Comparison of ENCODE assay signal across 20 cellular contexts in the genomic region with DNA sequence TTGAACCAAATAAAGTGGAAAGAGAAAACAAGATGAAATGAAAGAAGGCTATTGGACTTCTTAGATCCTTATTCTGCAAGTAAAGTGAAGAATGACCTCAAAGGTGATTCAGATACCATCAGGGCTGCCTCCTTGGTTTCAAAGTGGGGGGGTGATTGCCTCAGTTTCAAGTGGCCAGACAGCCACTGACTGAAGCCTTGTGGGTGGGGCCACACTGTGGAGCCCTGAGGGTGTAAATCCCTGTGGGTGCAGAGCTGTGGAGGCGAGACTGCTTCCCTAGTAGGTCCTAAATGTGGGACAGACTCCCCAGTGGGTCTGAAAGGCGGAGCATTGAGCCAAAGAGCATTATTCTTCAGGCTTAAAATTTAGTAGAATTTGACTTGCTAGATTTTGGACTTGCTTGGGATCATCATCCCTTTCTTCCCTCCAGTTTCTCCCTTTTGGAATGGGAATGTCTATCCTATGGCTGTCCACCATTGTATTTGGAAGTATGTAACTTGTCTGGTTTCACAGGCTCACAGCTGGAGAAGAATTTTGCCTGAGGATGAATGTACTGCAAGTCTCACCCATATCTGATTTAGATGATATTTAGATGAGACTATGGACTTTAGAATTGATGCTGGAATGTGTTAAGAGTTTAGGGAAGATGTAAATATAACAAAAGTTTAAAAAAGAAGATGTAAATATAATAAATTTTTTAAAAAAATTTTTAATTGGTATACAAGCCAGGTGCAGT.
DNase-seq lines count a peak whose midpoint lies in the region; ATAC-seq, FAIRE-seq and TF ChIP-seq lines count a peak whose summit lies in the region.
"Had no signal": no experiment of that assay in that cellular context is flagged by ENCODE, and none has a peak within 500 bp of the region (broad histone marks: within the 10 kb centered on the region; RNA-seq: fewer than 3 reads in every experiment).

No MANE protein-coding gene starts in this region.

- no peak overlapping the region for H2AFZ ChIP-seq in K562 (ENCODE audit: low read depth, low read length)

- ATAC-seq in activated naive CD8-positive, alpha-beta T cell treated with anti-CD3 and anti-CD28 coated beads, Interleukin-2, amount 10 ng/mL, durations not matched to agents 7 days and 5 days (ENCODE audit: low read depth): no peak
- ATAC-seq in K562 (no peak; the same call in 2 of the 3 replicates), HG02884 (IDR thresholded peaks at IDR 0.05; ENCODE audit: unreplicated experiment) (no peak)

- H3K4me1 ChIP-seq in K562 (replicated peaks in 1 of 2; ENCODE audit: control insufficient read depth in 2 of 2, insufficient read depth in 2 of 2, low read length in 2 of 2): no peaks in the 10 kb centered on the region
- H3K4me1 ChIP-seq: BE2C, SJCRH30 had no signal

- no peak for TF ChIP-seq POLR2A in K562 (conservative IDR thresholded peaks at IDR 0.05)

- H3K9me3 ChIP-seq in K562 (replicated peaks; ENCODE audit: control insufficient read depth, insufficient read depth, low read depth, low read length): no peaks in the 10 kb centered on the region
- H3K9me3 ChIP-seq: BE2C, SJCRH30 had no signal

- no peak for DNase-seq in activated CD4-positive, alpha-beta T cell treated with anti-CD3 and anti-CD28 coated beads, Interleukin-2, amount 10 ng/mL, durations not matched to agents 24 days and 14 days
- DNase-seq in activated CD4-positive, alpha-beta T cell treated with anti-CD3 and anti-CD28 coated beads for 1 hour: no peak
- DNase-seq in activated naive CD8-positive, alpha-beta T cell treated with anti-CD3 and anti-CD28 coated beads, Interleukin-2, amount 10 ng/mL, durations not matched to agents 7 days and 5 days: no peak
- no peak for DNase-seq in activated naive CD8-positive, alpha-beta T cell treated with anti-CD3 and anti-CD28 coated beads for 36 hours
- DNase-seq in K562 (ENCODE audit: extremely low read depth in 1 of 4, low spot score in 3 of 4) (no peak), NCI-H345 (lab: John Stamatoyannopoulos, UW) (no peak)
- DNase-seq: BE2C, COR-L47, GF-D8, GOT3, MV-4-11, NCI-H187, NCI-H2107, NCI-H510A treated with DMSO at 0.1 percent for 48 hours, NCI-H774, SJCRH30 had no signal

- H3K27ac Mint-ChIP-seq in activated CD4-positive, alpha-beta T cell treated with anti-CD3 and anti-CD28 coated beads, Interleukin-2, amount 10 ng/mL, durations not matched to agents 24 days and 14 days: no peak overlapping the region
- H3K27ac Mint-ChIP-seq in activated naive CD8-positive, alpha-beta T cell treated with anti-CD3 and anti-CD28 coated beads, Interleukin-2, amount 10 ng/mL, durations not matched to agents 7 days and 5 days: no peak overlapping the region
- H3K27ac Mint-ChIP-seq in activated naive CD8-positive, alpha-beta T cell treated with anti-CD3 and anti-CD28 coated beads for 36 hours: no peak overlapping the region
- H3K27ac Mint-ChIP-seq: CD4-positive, CD25-positive, alpha-beta regulatory T cell had no signal

- CTCF ChIA-PET in K562 (lab: Yijun Ruan, JAX; ENCODE audit: low intra/inter-chr PET ratio): no interaction called here

- no peaks in the 10 kb centered on the region for H3K36me3 ChIP-seq in K562 (ENCODE audit: control insufficient read depth, insufficient read depth, low read length)
- H3K36me3 ChIP-seq: BE2C, SJCRH30 had no signal

- no peak for FAIRE-seq in K562 (lab: Jason Lieb, UNC)
- FAIRE-seq: GM19239 had no signal

- no peak overlapping the region for H3K4me3 ChIP-seq in K562
- H3K4me3 ChIP-seq: SJCRH30 had no signal

- BruUV-seq in K562 (replicated peaks; lab: Mats Ljungman, UMichigan): no TSS peak

- 0% methylated on average over 2 of the region's 2 CpGs for WGBS in K562 (ENCODE audit: insufficient coverage, low coverage, missing lambda C conversion rate)

- H3K4me1 Mint-ChIP-seq in activated CD4-positive, alpha-beta T cell treated with anti-CD3 and anti-CD28 coated beads, Interleukin-2, amount 10 ng/mL, durations not matched to agents 24 days and 14 days: peaks cover 4% of the 10 kb centered on the region
- H3K4me1 Mint-ChIP-seq in activated naive CD8-positive, alpha-beta T cell treated with anti-CD3 and anti-CD28 coated beads, Interleukin-2, amount 10 ng/mL, durations not matched to agents 7 days and 5 days: peaks cover 3% of the 10 kb centered on the region
- peaks cover 6% of the 10 kb centered on the region for H3K4me1 Mint-ChIP-seq in activated naive CD8-positive, alpha-beta T cell treated with anti-CD3 and anti-CD28 coated beads for 36 hours

- H3K27me3 ChIP-seq in K562 (ENCODE audit: control insufficient read depth in 2 of 2, insufficient read depth in 2 of 2, low read length in 2 of 2): peaks cover 8 to 23% of the 10 kb centered on the region in 2 experiments; a peak in 4 of 5 replicates
- H3K27me3 ChIP-seq: BE2C, SJCRH30 had no signal

- H3K9me3 Mint-ChIP-seq in activated CD4-positive, alpha-beta T cell treated with anti-CD3 and anti-CD28 coated beads, Interleukin-2, amount 10 ng/mL, durations not matched to agents 24 days and 14 days: no peaks in the 10 kb centered on the region
- peaks cover 4% of the 10 kb centered on the region for H3K9me3 Mint-ChIP-seq in activated naive CD8-positive, alpha-beta T cell treated with anti-CD3 and anti-CD28 coated beads, Interleukin-2, amount 10 ng/mL, durations not matched to agents 7 days and 5 days
- peaks cover 8% of the 10 kb centered on the region for H3K9me3 Mint-ChIP-seq in activated naive CD8-positive, alpha-beta T cell treated with anti-CD3 and anti-CD28 coated beads for 36 hours

- in situ Hi-C loops in K562 (cut with MboI): no loop called here

- no peak overlapping the region for H3K27ac ChIP-seq in K562 (ENCODE audit: extremely low read depth, low read depth, low read length)
- H3K27ac ChIP-seq: SJCRH30 had no signal

- no peaks in the 10 kb centered on the region for H3K9me1 ChIP-seq in K562 (ENCODE audit: control insufficient read depth, insufficient read depth, low read length)

- peak overlapping the region; percentile 7 for H3K4me3 Mint-ChIP-seq in activated CD4-positive, alpha-beta T cell treated with anti-CD3 and anti-CD28 coated beads, Interleukin-2, amount 10 ng/mL, durations not matched to agents 24 days and 14 days
- peak overlapping the region; percentile 34 for H3K4me3 Mint-ChIP-seq in activated naive CD8-positive, alpha-beta T cell treated with anti-CD3 and anti-CD28 coated beads, Interleukin-2, amount 10 ng/mL, durations not matched to agents 7 days and 5 days
- H3K4me3 Mint-ChIP-seq in activated naive CD8-positive, alpha-beta T cell treated with anti-CD3 and anti-CD28 coated beads for 36 hours: no peak overlapping the region
- H3K4me3 Mint-ChIP-seq: CD4-positive, CD25-positive, alpha-beta regulatory T cell had no signal

- POLR2A ChIA-PET in activated naive CD8-positive, alpha-beta T cell treated with anti-CD3 and anti-CD28 coated beads, Interleukin-2, amount 10 ng/mL, durations not matched to agents 7 days and 5 days (lab: Charles Lee): interaction anchor here (0.6 kb wide), 1 partner anchor 91 kb away, joined by 3 read pairs; no protein-coding TSS in a partner anchor
- POLR2A ChIA-PET in K562 (lab: Yijun Ruan, JAX): no interaction called here

- TF ChIP-seq CTCF in K562 (IDR thresholded peaks at IDR 0.05 in 2 of 3, conservative IDR thresholded peaks at IDR 0.05 in 1 of 3; ENCODE audit: insufficient read depth in 2 of 3, low read depth in 1 of 3, low read length in 3 of 3): no peak
- TF ChIP-seq CTCF in subcutaneous adipose tissue (IDR thresholded peaks at IDR 0.05; ENCODE audit: low read depth): peak; percentile 15

- H3K36me3 Mint-ChIP-seq in activated CD4-positive, alpha-beta T cell treated with anti-CD3 and anti-CD28 coated beads, Interleukin-2, amount 10 ng/mL, durations not matched to agents 24 days and 14 days (ENCODE audit: low read depth): no peaks in the 10 kb centered on the region
- H3K36me3 Mint-ChIP-seq in activated naive CD8-positive, alpha-beta T cell treated with anti-CD3 and anti-CD28 coated beads, Interleukin-2, amount 10 ng/mL, durations not matched to agents 7 days and 5 days: peaks cover 4% of the 10 kb centered on the region
- peaks cover 1% of the 10 kb centered on the region for H3K36me3 Mint-ChIP-seq in activated naive CD8-positive, alpha-beta T cell treated with anti-CD3 and anti-CD28 coated beads for 36 hours
- H3K36me3 Mint-ChIP-seq: CD4-positive, CD25-positive, alpha-beta regulatory T cell had no signal

- TF ChIP-seq EP300 in K562 (IDR thresholded peaks at IDR 0.05; ENCODE audit: low read length): no peak

- intact Hi-C loops in activated CD4-positive, alpha-beta T cell treated with anti-CD3 and anti-CD28 coated beads, Interleukin-2, amount 10 ng/mL, durations not matched to agents 24 days and 14 days (cut with micrococcal nuclease): no loop called here
- intact Hi-C loops in K562 (cut with micrococcal nuclease): no loop called here

- no peak for TF ChIP-seq RAD21 in K562 (CRISPR knock-in tag; conservative IDR thresholded peaks at IDR 0.05 in 1 of 2, IDR thresholded peaks at IDR 0.05 in 1 of 2)

- no peak overlapping the region for H3K9ac ChIP-seq in K562 (ENCODE audit: insufficient read depth in 1 of 2, low read depth in 2 of 2, low read length in 2 of 2)

- H3K79me2 ChIP-seq in K562 (ENCODE audit: control insufficient read depth, insufficient read depth, low read length): no peaks in the 10 kb centered on the region

- no peaks in the 10 kb centered on the region for H4K20me1 ChIP-seq in K562 (replicated peaks; ENCODE audit: control insufficient read depth, insufficient read depth, low read length)

- no peak overlapping the region for H3K4me2 ChIP-seq in K562 (ENCODE audit: insufficient read depth, low read length)

- H3K27me3 Mint-ChIP-seq in activated CD4-positive, alpha-beta T cell treated with anti-CD3 and anti-CD28 coated beads, Interleukin-2, amount 10 ng/mL, durations not matched to agents 24 days and 14 days: peaks cover 3% of the 10 kb centered on the region
- no peaks in the 10 kb centered on the region for H3K27me3 Mint-ChIP-seq in activated naive CD8-positive, alpha-beta T cell treated with anti-CD3 and anti-CD28 coated beads, Interleukin-2, amount 10 ng/mL, durations not matched to agents 7 days and 5 days
- peaks cover 20% of the 10 kb centered on the region for H3K27me3 Mint-ChIP-seq in activated naive CD8-positive, alpha-beta T cell treated with anti-CD3 and anti-CD28 coated beads for 36 hours

TF ChIP-seq in K562, 482 proteins besides CTCF, POLR2A, EP300 and RAD21 (continues in another document):
- TF ChIP-seq ASH1L (IDR thresholded peaks at IDR 0.05; ENCODE audit: borderline replicate concordance, low read depth, partially characterized antibody): no peak
- TF ChIP-seq, protein P1, sequence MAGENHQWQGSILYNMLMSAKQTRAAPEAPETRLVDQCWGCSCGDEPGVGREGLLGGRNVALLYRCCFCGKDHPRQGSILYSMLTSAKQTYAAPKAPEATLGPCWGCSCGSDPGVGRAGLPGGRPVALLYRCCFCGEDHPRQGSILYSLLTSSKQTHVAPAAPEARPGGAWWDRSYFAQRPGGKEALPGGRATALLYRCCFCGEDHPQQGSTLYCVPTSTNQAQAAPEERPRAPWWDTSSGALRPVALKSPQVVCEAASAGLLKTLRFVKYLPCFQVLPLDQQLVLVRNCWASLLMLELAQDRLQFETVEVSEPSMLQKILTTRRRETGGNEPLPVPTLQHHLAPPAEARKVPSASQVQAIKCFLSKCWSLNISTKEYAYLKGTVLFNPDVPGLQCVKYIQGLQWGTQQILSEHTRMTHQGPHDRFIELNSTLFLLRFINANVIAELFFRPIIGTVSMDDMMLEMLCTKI (IDR thresholded peaks at IDR 0.05; ENCODE audit: partially characterized antibody): no peak
